26 cellular contexts compared by ENCODE assay signal in genomic region chr9:32010322-32010721, GRCh38.
"Had no signal": no experiment of that assay in that cellular context is flagged by ENCODE, and none has a peak within 500 bp of the region (broad histone marks: within the 10 kb centered on the region; RNA-seq: fewer than 3 reads in every experiment).

No MANE protein-coding gene starts in this region.

- H3K36me3 ChIP-seq: esophagus muscularis mucosa, left lung, transverse colon had no signal

- H3K4me1 ChIP-seq: esophagus muscularis mucosa, foreskin keratinocyte, left lung, parathyroid adenoma, psoas muscle, testis, transverse colon had no signal

- H3K9me3 ChIP-seq: esophagus muscularis mucosa, left lung, psoas muscle, testis, transverse colon had no signal

- H2AFZ ChIP-seq: parathyroid adenoma had no signal

- H3K27ac ChIP-seq: esophagus muscularis mucosa, foreskin keratinocyte, left lung, parathyroid adenoma, psoas muscle, testis, transverse colon had no signal

- H3K27me3 ChIP-seq: esophagus muscularis mucosa, foreskin keratinocyte, left lung, testis, transverse colon had no signal

- H3K79me2 ChIP-seq: parathyroid adenoma had no signal

- H3K4me3 ChIP-seq: esophagus muscularis mucosa, left lung, psoas muscle, smooth muscle cell, testis, transverse colon had no signal

- H3K9ac ChIP-seq: parathyroid adenoma had no signal

- ATAC-seq: activated T-cell treated with anti-CD3 and anti-CD28 coated beads, Interleukin-2, amount 50 U/mL, for 4 hours; activated T-helper 17 cell treated with anti-CD3 and anti-CD28 coated beads, Interleukin-2, amount 50 U/mL, for 72 hours; foreskin keratinocyte; left lung; psoas muscle; T-helper 17 cell; WTC11 had no signal

- H3K4me2 ChIP-seq: smooth muscle cell had no signal

- DNase-seq: activated CD4-positive, alpha-beta memory T cell treated with anti-CD3 and anti-CD28 coated beads, Interleukin-2, amount 10 ng/mL, durations not matched to agents 7 days and 5 days; activated CD4-positive, alpha-beta T cell treated with anti-CD3 and anti-CD28 coated beads for 1 hour; activated CD4-positive, alpha-beta T cell treated with anti-CD3 and anti-CD28 coated beads, Interleukin-2, amount 10 ng/mL, durations not matched to agents 7 days and 5 days; activated CD8-positive, alpha-beta memory T cell treated with anti-CD3 and anti-CD28 coated beads, Interleukin-2, amount 50 U/mL, for 48 hours; activated gamma-delta T cell treated with Interleukin-2 at 50 U/mL for 16 hours; activated naive CD4-positive, alpha-beta T cell treated with anti-CD3 and anti-CD28 coated beads, Interleukin-2, amount 50 U/mL, for 16 hours; activated T-cell treated with anti-CD3 and anti-CD28 coated beads, Interleukin-2, amount 50 U/mL, for 4 hours; amniotic stem cell; central memory CD4-positive, alpha-beta T cell; foreskin keratinocyte; naive B cell; occipital lobe; psoas muscle; stimulated activated CD4-positive, alpha-beta T cell treated with anti-CD3 and anti-CD28 coated beads, Interleukin-1b, Interleukin-23, amount 100 ng/mL, for 48 hours; stimulated activated CD4-positive, alpha-beta T cell treated with anti-CD3 and anti-CD28 coated beads, Interleukin-4, amount 100 ng/mL, for 4 hours; stimulated activated naive CD4-positive, alpha-beta T cell; T-helper 17 cell; T1000; testis; transverse colon had no signal
